ENCODE assay signal across 17 cellular contexts in the genomic region with DNA sequence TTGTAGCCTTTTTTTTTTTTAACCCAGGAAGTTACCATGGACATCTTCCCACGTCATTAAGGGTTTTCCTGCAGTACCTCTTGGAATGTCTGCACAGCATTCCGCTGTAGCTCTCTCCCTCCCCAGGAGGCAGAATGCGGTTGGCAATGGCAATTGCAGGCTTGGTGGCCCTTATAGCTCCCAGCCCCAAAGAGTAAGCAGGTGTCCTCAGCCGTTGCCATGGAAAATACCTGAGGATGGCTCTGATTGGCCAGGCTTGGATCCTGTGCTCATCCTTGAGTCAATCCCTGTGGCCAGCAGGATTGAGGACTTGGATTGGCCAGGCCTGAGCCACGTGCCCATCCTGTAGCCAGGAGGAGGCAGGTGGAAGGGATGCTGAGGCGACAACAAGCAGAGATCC. TPM values are rescaled to one million over a fixed set of nuclear protein-coding genes. Genes with fewer than 3 reads are reported as not detected.
DNase-seq lines count a peak whose midpoint lies in the region; ATAC-seq and TF ChIP-seq lines count a peak whose summit lies in the region.
"Had no signal": no experiment of that assay in that cellular context is flagged by ENCODE, and none has a peak within 500 bp of the region (broad histone marks: within the 10 kb centered on the region; RNA-seq: fewer than 3 reads in every experiment).

No MANE protein-coding gene starts in this region.

- H4K8ac ChIP-seq in IMR-90 (ENCODE audit: low read depth in 2 of 2, low read length in 2 of 2), result no peak overlapping the region

- H2AFZ ChIP-seq in IMR-90 (replicated peaks; ENCODE audit: low read length, poor library complexity), result peak overlapping the region; percentile 11

- H3K9me3 Mint-ChIP-seq in mesothelial cell of epicardium, result no peaks in the 10 kb centered on the region
- no peaks in the 10 kb centered on the region for H3K9me3 Mint-ChIP-seq in natural killer cell treated with Interleukin-12 subunit alpha and Interleukin-12 subunit beta and Interleukin-15 and Interleukin-18, amount 100 ng/mL, for 72 hours
- H3K9me3 Mint-ChIP-seq: activated T-cell treated with anti-CD3 and anti-CD28 coated beads, Interleukin-2, amount 50 U/mL, for 4 hours; CD4-positive, alpha-beta memory T cell; stimulated activated naive CD8-positive, alpha-beta T cell treated with anti-CD3 and anti-CD28 coated beads, Interleukin-15, Interleukin-2, amounts not matched to agents 100 ng/mL and 50 ng/mL, for 24 hours had no signal

- ATAC-seq in IMR-90 (ENCODE audit: low read depth) (no peak), GM18868 (IDR thresholded peaks at IDR 0.05; ENCODE audit: unreplicated experiment) (no peak)
- ATAC-seq in natural killer cell treated with Interleukin-12 subunit alpha and Interleukin-12 subunit beta and Interleukin-15 and Interleukin-18, amount 100 ng/mL, for 72 hours, result no peak
- ATAC-seq: activated T-cell treated with anti-CD3 and anti-CD28 coated beads, Interleukin-2, amount 50 U/mL, for 4 hours had no signal

- no peaks in the 10 kb centered on the region for H3K9me3 ChIP-seq in IMR-90 (ENCODE audit: control insufficient read depth, insufficient read depth, low read length)
- H3K9me3 ChIP-seq: esophagus squamous epithelium, ovary had no signal

- H3K36me3 ChIP-seq in IMR-90 (ENCODE audit: control insufficient read depth, insufficient read depth, low read length) (no peaks in the 10 kb centered on the region), brain microvascular endothelial cell (replicated peaks) (no peaks in the 10 kb centered on the region)
- H3K36me3 ChIP-seq: esophagus squamous epithelium, ovary, Peyer's patch had no signal

- no peak overlapping the region for H3K4me3 Mint-ChIP-seq in mesothelial cell of epicardium
- no peak overlapping the region for H3K4me3 Mint-ChIP-seq in natural killer cell treated with Interleukin-12 subunit alpha and Interleukin-12 subunit beta and Interleukin-15 and Interleukin-18, amount 100 ng/mL, for 72 hours
- H3K4me3 Mint-ChIP-seq: activated T-cell treated with anti-CD3 and anti-CD28 coated beads, Interleukin-2, amount 50 U/mL, for 4 hours; CD4-positive, alpha-beta memory T cell; stimulated activated naive CD8-positive, alpha-beta T cell treated with anti-CD3 and anti-CD28 coated beads, Interleukin-15, Interleukin-2, amounts not matched to agents 100 ng/mL and 50 ng/mL, for 24 hours had no signal

- H3K4me3 ChIP-seq in IMR-90 (ENCODE audit: insufficient read depth, low read depth, low read length), result no peak overlapping the region
- H3K4me3 ChIP-seq in brain microvascular endothelial cell (ENCODE audit: low read depth, low read length), result no peak overlapping the region
- H3K4me3 ChIP-seq: esophagus squamous epithelium, ovary, Peyer's patch, skin epidermis had no signal

- H3K23ac ChIP-seq in IMR-90 (ENCODE audit: low read depth, low read length), result no peak overlapping the region

- peaks cover 15% of the 10 kb centered on the region for H3K4me1 ChIP-seq in IMR-90 (ENCODE audit: control insufficient read depth, insufficient read depth, low read length)
- H3K4me1 ChIP-seq: Peyer's patch had no signal

- no peak overlapping the region for H2BK20ac ChIP-seq in IMR-90 (ENCODE audit: low read depth, low read length)

- H2BK5ac ChIP-seq in IMR-90 (ENCODE audit: low read depth, low read length, poor library complexity, severe bottlenecking), result no peak overlapping the region

- H4K20me1 ChIP-seq in IMR-90 (ENCODE audit: insufficient read depth, low read length), result peaks cover 2% of the 10 kb centered on the region; the same call in 1 of the 2 replicates

- no peak overlapping the region for H3K9ac ChIP-seq in IMR-90 (ENCODE audit: low read depth, low read length)

- H3K27me3 ChIP-seq in IMR-90 (ENCODE audit: control insufficient read depth, insufficient read depth, low read length) (no peaks in the 10 kb centered on the region; the same call in 1 of the 2 replicates), brain microvascular endothelial cell (replicated peaks) (no peaks in the 10 kb centered on the region)
- H3K27me3 ChIP-seq: ovary, Peyer's patch had no signal

- peak; percentile 74 for DNase-seq in EH (ENCODE audit: low read depth)
- peak; percentile 54 for DNase-seq in IMR-90
- peak; percentile 55 for DNase-seq in brain microvascular endothelial cell
- DNase-seq in mesothelial cell of epicardium (ENCODE audit: low spot score in 2 of 2, unreplicated experiment in 2 of 2), result no peak
- DNase-seq in NOMO-1 treated with DMSO at 0.1 percent for 48 hours (lab: John Stamatoyannopoulos, UW; ENCODE audit: unreplicated experiment), result no peak
- DNase-seq in natural killer cell treated with Interleukin-12 subunit alpha and Interleukin-12 subunit beta and Interleukin-15 and Interleukin-18, amount 100 ng/mL, for 72 hours (ENCODE audit: low spot score), result no peak
- DNase-seq: activated CD4-positive, alpha-beta T cell treated with anti-CD3 and anti-CD28 coated beads for 1 hour; activated T-cell treated with anti-CD3 and anti-CD28 coated beads, Interleukin-2, amount 50 U/mL, for 4 hours; CD4-positive, alpha-beta memory T cell; cortex of kidney; esophagus squamous epithelium; NCI-H226; ovary; Peyer's patch had no signal

- H3K4me2 ChIP-seq in IMR-90 (ENCODE audit: low read depth, low read length), result no peak overlapping the region

- peak overlapping the region; percentile 82 for H3K27ac Mint-ChIP-seq in mesothelial cell of epicardium
- H3K27ac Mint-ChIP-seq in natural killer cell treated with Interleukin-12 subunit alpha and Interleukin-12 subunit beta and Interleukin-15 and Interleukin-18, amount 100 ng/mL, for 72 hours, result no peak overlapping the region
- H3K27ac Mint-ChIP-seq: stimulated activated naive CD8-positive, alpha-beta T cell treated with anti-CD3 and anti-CD28 coated beads, Interleukin-15, Interleukin-2, amounts not matched to agents 100 ng/mL and 50 ng/mL, for 24 hours had no signal

- CTCF ChIA-PET in IMR-90 (lab: Yijun Ruan, JAX), result no interaction called here

- TF ChIP-seq POLR2A in IMR-90 (IDR thresholded peaks at IDR 0.05; ENCODE audit: low read depth, low read length), result no peak

- in situ Hi-C loops in IMR-90 (cut with MboI; ENCODE audit: low sequenced_read_pairs), result no loop called here
- in situ Hi-C loops in brain microvascular endothelial cell (cut with HindIII; ENCODE audit: low pct_ligation_motif_present, low sequenced_read_pairs), result no loop called here

- dilution Hi-C loops in IMR-90 (cut with HindIII; ENCODE audit: low sequenced_read_pairs, unreplicated experiment), result no loop called here

- H3K27ac ChIP-seq in IMR-90 (ENCODE audit: insufficient read depth, low read length), result no peak overlapping the region
- H3K27ac ChIP-seq in brain microvascular endothelial cell, result peak overlapping the region; percentile 79
- H3K27ac ChIP-seq: skin epidermis had no signal

- WGBS in IMR-90 (ENCODE audit: extremely low coverage in 2 of 2, insufficient read length in 1 of 2), 2 experiments, result 60% methylated on average over 1 of the region's 6 CpGs; no CpG with 5 or more reads in 1 of the 2 experiments

- H3K14ac ChIP-seq in IMR-90 (replicated peaks; ENCODE audit: low read depth, low read length), result 0 out of 2 replicates have a peak overlapping the region, but pooled peaks have one; percentile 23

- H2BK120ac ChIP-seq in IMR-90 (ENCODE audit: low read depth, low read length), result no peak overlapping the region

- peaks cover 6% of the 10 kb centered on the region; the same call in 1 of the 2 replicates for H3K9me1 ChIP-seq in IMR-90 (ENCODE audit: insufficient read depth, low read length)

- H3K18ac ChIP-seq in IMR-90 (ENCODE audit: low read depth, low read length), result no peak overlapping the region

- BruUV-seq in IMR-90 (replicated peaks; lab: Mats Ljungman, UMichigan), result no TSS peak

- H2AK5ac ChIP-seq in IMR-90 (ENCODE audit: low read depth, low read length), result peak overlapping the region; percentile 49; the same call in 1 of the 2 replicates

- no peak overlapping the region for H3K4ac ChIP-seq in IMR-90 (ENCODE audit: low read depth, low read length)

- no peak overlapping the region for H4K91ac ChIP-seq in IMR-90 (ENCODE audit: insufficient read depth, low read depth, low read length)

- H3K36me3 Mint-ChIP-seq in mesothelial cell of epicardium, result no peaks in the 10 kb centered on the region
- no peaks in the 10 kb centered on the region for H3K36me3 Mint-ChIP-seq in natural killer cell treated with Interleukin-12 subunit alpha and Interleukin-12 subunit beta and Interleukin-15 and Interleukin-18, amount 100 ng/mL, for 72 hours
- H3K36me3 Mint-ChIP-seq: CD4-positive, alpha-beta memory T cell had no signal

- no peak overlapping the region for H2BK15ac ChIP-seq in IMR-90 (ENCODE audit: low read depth, low read length)

- no peaks in the 10 kb centered on the region for H3K27me3 Mint-ChIP-seq in mesothelial cell of epicardium (ENCODE audit: low read depth)
- H3K27me3 Mint-ChIP-seq in natural killer cell treated with Interleukin-12 subunit alpha and Interleukin-12 subunit beta and Interleukin-15 and Interleukin-18, amount 100 ng/mL, for 72 hours, result peaks cover 0 to 3% of the 10 kb centered on the region in 2 donors
- H3K27me3 Mint-ChIP-seq: stimulated activated naive CD8-positive, alpha-beta T cell treated with anti-CD3 and anti-CD28 coated beads, Interleukin-15, Interleukin-2, amounts not matched to agents 100 ng/mL and 50 ng/mL, for 24 hours had no signal

- POLR2A ChIA-PET in IMR-90 (lab: Charles Lee; ENCODE audit: unreplicated experiment), result no interaction called here

- H2AK9ac ChIP-seq in IMR-90 (replicated peaks; ENCODE audit: low read depth, low read length, poor library complexity), result no peak overlapping the region

- H3K79me1 ChIP-seq in IMR-90 (ENCODE audit: low read depth in 1 of 2, low read length in 2 of 2), result 0 out of 4 replicates have a peak, but pooled peaks cover 0 to 5% of the 10 kb centered on the region in 2 experiments

- H3K4me1 Mint-ChIP-seq in mesothelial cell of epicardium, result peaks cover 17% of the 10 kb centered on the region
- H3K4me1 Mint-ChIP-seq in natural killer cell treated with Interleukin-12 subunit alpha and Interleukin-12 subunit beta and Interleukin-15 and Interleukin-18, amount 100 ng/mL, for 72 hours (ENCODE audit: low read depth in 2 of 2), result no peaks in the 10 kb centered on the region
- H3K4me1 Mint-ChIP-seq: CD4-positive, alpha-beta memory T cell had no signal

- no peak for TF ChIP-seq RAD21 in IMR-90 (IDR thresholded peaks at IDR 0.05; ENCODE audit: low read length)

- no peak overlapping the region for H4K5ac ChIP-seq in IMR-90 (ENCODE audit: low read depth, low read length)

- no peak overlapping the region for H3K56ac ChIP-seq in IMR-90 (ENCODE audit: extremely low read depth, insufficient read depth, low read length)

- intact Hi-C loops in IMR-90 (cut with micrococcal nuclease), result no loop called here

- TF ChIP-seq CTCF in IMR-90 (conservative IDR thresholded peaks at IDR 0.05; ENCODE audit: low read depth, low read length), result no peak
- no peak for TF ChIP-seq CTCF in brain microvascular endothelial cell (IDR thresholded peaks at IDR 0.05; ENCODE audit: low read depth, low read length, missing control alignments)
- no peak for TF ChIP-seq CTCF in mesothelial cell of epicardium (IDR thresholded peaks at IDR 0.05; ENCODE audit: unreplicated experiment)

RNA-seq across cellular contexts. Expression of gene TIMP2, which starts 15.5 kb away (rescaled TPM):
- total RNA-seq in IMR-90 (2012; rRNA removed) (43.9 and 48.6 TPM in 2 replicates), mesothelial cell of epicardium (106 to 109 TPM (median 106 TPM) in 3 replicates)
- 352 and 416 TPM in 2 replicates for polyA plus RNA-seq in IMR-90 (2012; rRNA removed)
- polyA plus RNA-seq in IMR-90 (2012; cell fraction: cytosol; rRNA removed), result 411 and 495 TPM in 2 replicates
- polyA plus RNA-seq in IMR-90 (2012; cell fraction: nucleus; rRNA removed; ENCODE audit: low replicate concordance), result 193 and 240 TPM in 2 replicates
- under 1 TPM in 1 of 2 donors, not detected in 1; 0.43 TPM for total RNA-seq in natural killer cell treated with Interleukin-12 subunit alpha and Interleukin-12 subunit beta and Interleukin-15 and Interleukin-18, amount 100 ng/mL, for 72 hours

RNA-seq across cellular contexts. Expression of gene CEP295NL, which starts 37.7 kb away (rescaled TPM):
- total RNA-seq in IMR-90 (2012; rRNA removed) (0.56 and 0.72 TPM in 2 replicates), mesothelial cell of epicardium (3.2 to 4.2 TPM (median 3.8 TPM) in 3 replicates)
- 0.11 and 0.31 TPM in 2 replicates for polyA plus RNA-seq in IMR-90 (2012; rRNA removed)
- polyA plus RNA-seq in IMR-90 (2012; cell fraction: cytosol; rRNA removed), result 0.09 and 0.15 TPM in 2 replicates
- polyA plus RNA-seq in IMR-90 (2012; cell fraction: nucleus; rRNA removed; ENCODE audit: low replicate concordance), result 1.1 and 1.2 TPM in 2 replicates
- not detected for total RNA-seq in natural killer cell treated with Interleukin-12 subunit alpha and Interleukin-12 subunit beta and Interleukin-15 and Interleukin-18, amount 100 ng/mL, for 72 hours
- total RNA-seq: activated T-cell treated with anti-CD3 and anti-CD28 coated beads, Interleukin-2, amount 50 U/mL, for 4 hours had no signal
- polyA plus RNA-seq: CD4-positive, alpha-beta memory T cell had no signal

RNA-seq across cellular contexts. Expression of gene LGALS3BP, which starts 39.0 kb away (rescaled TPM):
- total RNA-seq in IMR-90 (2012; rRNA removed), result 33.7 and 34.7 TPM in 2 replicates
- polyA plus RNA-seq in IMR-90 (2012; rRNA removed), result 249 and 273 TPM in 2 replicates
- polyA plus RNA-seq in IMR-90 (2012; cell fraction: cytosol; rRNA removed), result 146 and 259 TPM in 2 replicates
- polyA plus RNA-seq in IMR-90 (2012; cell fraction: nucleus; rRNA removed; ENCODE audit: low replicate concordance), result 165 and 308 TPM in 2 replicates
- 373 to 393 TPM (median 375 TPM) in 3 replicates for total RNA-seq in mesothelial cell of epicardium
- 1 to 10 TPM; 3.4 to 6.7 TPM for total RNA-seq in natural killer cell treated with Interleukin-12 subunit alpha and Interleukin-12 subunit beta and Interleukin-15 and Interleukin-18, amount 100 ng/mL, for 72 hours

Comparison
In these comparisons a context has a peak if more than half of its experiments do, and no peak if none do; other contexts are left out.
1. DNase-seq: peak in EH (single experiment), IMR-90 (single experiment) and brain microvascular endothelial cell (single experiment); none in mesothelial cell of epicardium (0 of 2), NOMO-1 treated with DMSO at 0.1 percent for 48 hours (single experiment) and natural killer cell treated with Interleukin-12 subunit alpha and Interleukin-12 subunit beta and Interleukin-15 and Interleukin-18, amount 100 ng/mL, for 72 hours (single experiment).
2. RNA of gene TIMP2, which starts 15.5 kb away (total RNA-seq): 106 to 109 TPM in mesothelial cell of epicardium and 43.9 to 48.6 TPM in IMR-90; 0.43 TPM in natural killer cell treated with Interleukin-12 subunit alpha and Interleukin-12 subunit beta and Interleukin-15 and Interleukin-18, amount 100 ng/mL, for 72 hours; every median in the first group is over 10 times any median in the second.
3. RNA of gene LGALS3BP, which starts 39.0 kb away (total RNA-seq): 373 to 393 TPM in mesothelial cell of epicardium; 33.7 to 34.7 TPM in IMR-90 and 3.4 to 6.7 TPM in natural killer cell treated with Interleukin-12 subunit alpha and Interleukin-12 subunit beta and Interleukin-15 and Interleukin-18, amount 100 ng/mL, for 72 hours; every median in the first group is over 10 times any median in the second.